In genomic region chr2:12402440-12403139, GRCh38 we compare ENCODE assay signal across 18 cellular contexts.
DNase-seq lines count a peak whose midpoint lies in the region; ATAC-seq, FAIRE-seq and TF ChIP-seq lines count a peak whose summit lies in the region.
"Had no signal": no experiment of that assay in that cellular context is flagged by ENCODE, and none has a peak within 500 bp of the region (broad histone marks: within the 10 kb centered on the region; RNA-seq: fewer than 3 reads in every experiment).

No MANE protein-coding gene starts in this region.

- ATAC-seq in naive thymus-derived CD8-positive, alpha-beta T cell = no peak
- no peak for ATAC-seq in stimulated activated naive CD8-positive, alpha-beta T cell treated with anti-CD3 and anti-CD28 coated beads, Interleukin-15, amount 100 ng/mL, for 72 hours
- ATAC-seq: A549, GM12878, HCT116 had no signal

- no peak for TF ChIP-seq RAD21 in H1 (IDR thresholded peaks at IDR 0.05 in 1 of 2, conservative IDR thresholded peaks at IDR 0.05 in 1 of 2; ENCODE audit: low read depth in 2 of 2, low read length in 2 of 2)

- H3K79me1 ChIP-seq in H1 (ENCODE audit: low read depth, low read length) (no peaks in the 10 kb centered on the region), mesenchymal stem cell (replicated peaks; ENCODE audit: low read length, poor library complexity, severe bottlenecking) (no peaks in the 10 kb centered on the region)

- peaks cover 0 to 7% (median 2%) of the 10 kb centered on the region in 9 donors for H3K9me3 Mint-ChIP-seq in naive thymus-derived CD8-positive, alpha-beta T cell
- peaks cover 0 to 12% of the 10 kb centered on the region in 2 donors for H3K9me3 Mint-ChIP-seq in stimulated activated naive CD8-positive, alpha-beta T cell treated with anti-CD3 and anti-CD28 coated beads, Interleukin-15, amount 100 ng/mL, for 72 hours

- no peak for TF ChIP-seq EP300 in H1 (IDR thresholded peaks at IDR 0.05; ENCODE audit: borderline replicate concordance in 1 of 2, low read depth in 2 of 2, low read length in 2 of 2)

- no peak for TF ChIP-seq POLR2A in H1 (IDR thresholded peaks at IDR 0.05; ENCODE audit: control extremely low read depth in 1 of 2, low read depth in 2 of 2, low read length in 2 of 2)

- CTCF ChIA-PET in H1 (lab: Charles Lee; ENCODE audit: partially characterized antibody) = no interaction called here

- no peak overlapping the region for H3K4me3 ChIP-seq in NT2/D1 (ENCODE audit: insufficient read length, low read depth)
- H3K4me3 ChIP-seq in H1 (ENCODE audit: extremely low read depth in 1 of 4, insufficient read depth in 2 of 4, low read depth in 3 of 4, low read length in 4 of 4) = no peak overlapping the region; a peak in 2 of 8 replicates
- no peak overlapping the region for H3K4me3 ChIP-seq in mesenchymal stem cell (ENCODE audit: insufficient read depth in 1 of 2, low read depth in 1 of 2, low read length in 2 of 2)
- H3K4me3 ChIP-seq: A549, GM12878 had no signal

- no peaks in the 10 kb centered on the region for H4K20me1 ChIP-seq in H1 (replicated peaks in 1 of 2; ENCODE audit: control insufficient read depth in 1 of 2, insufficient read depth in 2 of 2, low read length in 2 of 2)

- H3K27me3 ChIP-seq in NT2/D1 (ENCODE audit: insufficient read depth, insufficient read length) (no peaks in the 10 kb centered on the region), H1 (replicated peaks in 1 of 4; ENCODE audit: control insufficient read depth in 3 of 4, extremely low read depth in 1 of 4, insufficient read depth in 3 of 4, low read length in 3 of 4) (no peaks in the 10 kb centered on the region), mesenchymal stem cell (ENCODE audit: control insufficient read depth in 1 of 2, insufficient read depth in 1 of 2, low read length in 2 of 2) (no peaks in the 10 kb centered on the region)

- no peaks in the 10 kb centered on the region for H3K79me2 ChIP-seq in H1 (ENCODE audit: control insufficient read depth in 1 of 2, insufficient read depth in 2 of 2, low read length in 2 of 2)

- H3K9me3 ChIP-seq in NT2/D1 (ENCODE audit: insufficient read depth, low read length) (peaks cover 39% of the 10 kb centered on the region), H1 (ENCODE audit: insufficient read depth in 2 of 2, low read depth in 1 of 2, low read length in 1 of 2) (peaks cover 23 to 27% of the 10 kb centered on the region in 2 experiments), mesenchymal stem cell (ENCODE audit: control insufficient read depth, low read length) (peaks cover 5% of the 10 kb centered on the region)
- H3K9me3 ChIP-seq: A549 had no signal

- H3K18ac ChIP-seq in H1 (ENCODE audit: extremely low read depth, low read length) (no peak overlapping the region), mesenchymal stem cell (ENCODE audit: low read depth in 1 of 2, low read length in 2 of 2) (peak overlapping the region in 1 of 2 experiments; percentile 52)

- H2BK5ac ChIP-seq in H1 (ENCODE audit: low read depth, low read length) = no peak overlapping the region
- no peak overlapping the region for H2BK5ac ChIP-seq in mesenchymal stem cell (ENCODE audit: low read depth, low read length, poor library complexity, severe bottlenecking)

- H3K9ac ChIP-seq in NT2/D1 (ENCODE audit: insufficient read length, low read depth) (no peak overlapping the region), H1 (replicated peaks in 1 of 4; ENCODE audit: extremely low read depth in 1 of 4, low read depth in 3 of 4, low read length in 3 of 4) (no peak overlapping the region), mesenchymal stem cell (ENCODE audit: low read length) (no peak overlapping the region)

- H3K27me3 Mint-ChIP-seq in naive thymus-derived CD8-positive, alpha-beta T cell = peaks cover 0 to 5% (median 3%) of the 10 kb centered on the region in 5 donors
- no peaks in the 10 kb centered on the region for H3K27me3 Mint-ChIP-seq in stimulated activated naive CD8-positive, alpha-beta T cell treated with anti-CD3 and anti-CD28 coated beads, Interleukin-15, amount 100 ng/mL, for 72 hours
- H3K27me3 Mint-ChIP-seq: CD4-positive, alpha-beta T cell had no signal

- no peak overlapping the region for H3K14ac ChIP-seq in H1 (ENCODE audit: insufficient read length)
- no peak overlapping the region for H3K14ac ChIP-seq in mesenchymal stem cell (ENCODE audit: low read length in 2 of 2)

- H2BK12ac ChIP-seq in H1 (ENCODE audit: low read depth, low read length) (no peak overlapping the region), mesenchymal stem cell (ENCODE audit: low read length in 2 of 2) (no peak overlapping the region)

- H4K8ac ChIP-seq in H1 (ENCODE audit: extremely low read depth, insufficient read depth, low read length) (no peak overlapping the region), mesenchymal stem cell (ENCODE audit: low read length) (peak overlapping the region; percentile 56)

- H3K36me3 Mint-ChIP-seq in naive thymus-derived CD8-positive, alpha-beta T cell = peaks cover 0 to 5% (median 4%) of the 10 kb centered on the region in 3 donors

- H2BK120ac ChIP-seq in H1 (replicated peaks; ENCODE audit: low read depth, low read length) (no peak overlapping the region), mesenchymal stem cell (ENCODE audit: low read depth, low read length) (no peak overlapping the region)

- H3K4me2 ChIP-seq in H1 (ENCODE audit: insufficient read depth in 1 of 2, low read depth in 2 of 2, low read length in 2 of 2) = no peak overlapping the region
- no peak overlapping the region for H3K4me2 ChIP-seq in mesenchymal stem cell (ENCODE audit: low read length, poor library complexity, severe bottlenecking)
- H3K4me2 ChIP-seq: A549 had no signal

- H3K27ac Mint-ChIP-seq in naive thymus-derived CD8-positive, alpha-beta T cell = no peak overlapping the region
- H3K27ac Mint-ChIP-seq in stimulated activated naive CD8-positive, alpha-beta T cell treated with anti-CD3 and anti-CD28 coated beads, Interleukin-15, amount 100 ng/mL, for 72 hours = no peak overlapping the region
- H3K27ac Mint-ChIP-seq: CD4-positive, alpha-beta T cell had no signal

- no peak overlapping the region for H2BK20ac ChIP-seq in H1 (ENCODE audit: low read length)

- H3K4me1 ChIP-seq in NT2/D1 (ENCODE audit: insufficient read depth, insufficient read length) (no peaks in the 10 kb centered on the region), H1 (replicated peaks in 1 of 4; ENCODE audit: control insufficient read depth in 3 of 4, insufficient read depth in 4 of 4, low read length in 3 of 4) (peaks cover 0 to 8% (median 1%) of the 10 kb centered on the region in 4 experiments; a peak in 2 of 7 replicates), mesenchymal stem cell (ENCODE audit: control insufficient read depth, insufficient read depth, low read depth, low read length) (no peaks in the 10 kb centered on the region)
- H3K4me1 ChIP-seq: A549, Caco-2 had no signal

- H3K56ac ChIP-seq in H1 (replicated peaks; ENCODE audit: insufficient read length, low read depth, low read length) = no peak overlapping the region

- peaks cover 0 to 4% (median 0%) of the 10 kb centered on the region in 4 donors for H3K4me1 Mint-ChIP-seq in naive thymus-derived CD8-positive, alpha-beta T cell
- no peaks in the 10 kb centered on the region for H3K4me1 Mint-ChIP-seq in stimulated activated naive CD8-positive, alpha-beta T cell treated with anti-CD3 and anti-CD28 coated beads, Interleukin-15, amount 100 ng/mL, for 72 hours

- WGBS in H1 (ENCODE audit: extremely low coverage in 1 of 2, insufficient coverage in 1 of 2, insufficient read length in 1 of 2, insufficient replicate concordance in 2 of 2, low coverage in 1 of 2, low lambda C conversion rate in 2 of 2, missing lambda C conversion rate in 1 of 2), 2 experiments = 94% methylated on average over 5 of the region's 5 CpGs; no CpG with 5 or more reads in 1 of the 2 experiments
- 92% methylated on average over 5 of the region's 5 CpGs for WGBS in mesenchymal stem cell

- H3K36me3 ChIP-seq in NT2/D1 (ENCODE audit: insufficient read depth, insufficient read length, low read length) (no peaks in the 10 kb centered on the region), H1 (ENCODE audit: control insufficient read depth in 2 of 4, insufficient read depth in 4 of 4, low read length in 3 of 4) (peaks cover 0 to 3% (median 0%) of the 10 kb centered on the region in 4 experiments; a peak in 1 of 8 replicates), mesenchymal stem cell (ENCODE audit: control insufficient read depth in 1 of 2, insufficient read depth in 2 of 2, low read depth in 1 of 2, low read length in 2 of 2) (no peaks in the 10 kb centered on the region)

- no peak overlapping the region for H2BK15ac ChIP-seq in H1 (ENCODE audit: low read length)
- H2BK15ac ChIP-seq in mesenchymal stem cell (ENCODE audit: low read depth, poor library complexity, severe bottlenecking) = no peak overlapping the region

- FAIRE-seq in H1 (lab: Jason Lieb, UNC) = no peak
- FAIRE-seq: A549, D721Med, GM12878, H54 had no signal

- H3K23ac ChIP-seq in H1 (ENCODE audit: insufficient read length) (no peak overlapping the region), mesenchymal stem cell (ENCODE audit: low read length in 2 of 2) (no peak overlapping the region)

- H3K4ac ChIP-seq in H1 (replicated peaks; ENCODE audit: insufficient read length, low read depth, low read length) (no peak overlapping the region), mesenchymal stem cell (ENCODE audit: low read depth in 1 of 2, low read length in 2 of 2) (no peak overlapping the region)

- H4K91ac ChIP-seq in H1 (replicated peaks; ENCODE audit: insufficient read length, low read length) (no peak overlapping the region), mesenchymal stem cell (ENCODE audit: low read length) (no peak overlapping the region)

- H2AFZ ChIP-seq in H1 (ENCODE audit: low read length) = no peak overlapping the region
- H2AFZ ChIP-seq in mesenchymal stem cell (ENCODE audit: low read depth, low read length) = no peak overlapping the region

- H2AK5ac ChIP-seq in H1 (ENCODE audit: low read depth, low read length) = no peak overlapping the region; the same call in 1 of the 2 replicates
- H2AK5ac ChIP-seq in mesenchymal stem cell (ENCODE audit: low read length, severe bottlenecking) = no peak overlapping the region

- H3K4me3 Mint-ChIP-seq in naive thymus-derived CD8-positive, alpha-beta T cell = no peak overlapping the region
- H3K4me3 Mint-ChIP-seq in stimulated activated naive CD8-positive, alpha-beta T cell treated with anti-CD3 and anti-CD28 coated beads, Interleukin-15, amount 100 ng/mL, for 72 hours = no peak overlapping the region
- H3K4me3 Mint-ChIP-seq: CD4-positive, alpha-beta T cell had no signal

- TF ChIP-seq CTCF in H1 (IDR thresholded peaks at IDR 0.05; ENCODE audit: control extremely low read depth in 1 of 3, insufficient read depth in 1 of 3, low read depth in 1 of 3, low read length in 3 of 3) = no peak

- H3K23me2 ChIP-seq in H1 (ENCODE audit: low read depth, low read length) = no peaks in the 10 kb centered on the region

- H4K5ac ChIP-seq in H1 (ENCODE audit: insufficient read length, low read depth, low read length) = no peak overlapping the region

- no peak overlapping the region for H3K27ac ChIP-seq in H1 (ENCODE audit: low read depth, low read length)
- H3K27ac ChIP-seq in mesenchymal stem cell (ENCODE audit: low read length, poor library complexity, severe bottlenecking) = no peak overlapping the region
- H3K27ac ChIP-seq: 22Rv1, A549, C4-2B had no signal

- POLR2A ChIA-PET in H1 (lab: Charles Lee; ENCODE audit: partially characterized antibody) = no interaction called here
- POLR2A ChIA-PET in naive thymus-derived CD8-positive, alpha-beta T cell (lab: Charles Lee) = no interaction called here

- peak; percentile 9 for DNase-seq in EH (ENCODE audit: low read depth)
- peak; percentile 50 for DNase-seq in NT2/D1 (ENCODE audit: low read depth, low spot score)
- DNase-seq in H1 (ENCODE audit: low read depth in 1 of 2, low spot score in 2 of 2) = no peak
- no peak for DNase-seq in mesenchymal stem cell
- no peak for DNase-seq in naive thymus-derived CD8-positive, alpha-beta T cell
- no peak for DNase-seq in stimulated activated naive CD8-positive, alpha-beta T cell treated with anti-CD3 and anti-CD28 coated beads, Interleukin-15, amount 100 ng/mL, for 72 hours
- DNase-seq in EL = no peak
- no peak for DNase-seq in RPMI8226
- DNase-seq: AML-193; Caco-2; CD4-positive, alpha-beta T cell had no signal

Comparison
In these comparisons a context has a peak if more than half of its experiments do, and no peak if none do; other contexts are left out.
1. DNase-seq: peak in EH (single experiment) and NT2/D1 (single experiment); none in H1 (0 of 2), mesenchymal stem cell (single experiment), naive thymus-derived CD8-positive, alpha-beta T cell (0 of 10), stimulated activated naive CD8-positive, alpha-beta T cell treated with anti-CD3 and anti-CD28 coated beads, Interleukin-15, amount 100 ng/mL, for 72 hours (0 of 2), EL (single experiment) and RPMI8226 (single experiment).